22 cellular contexts compared by ENCODE assay signal in genomic region chr16:2614761-2615191, GRCh38.
DNase-seq lines count a peak whose midpoint lies in the region; ATAC-seq and TF ChIP-seq lines count a peak whose summit lies in the region.
"Had no signal": no experiment of that assay in that cellular context is flagged by ENCODE, and none has a peak within 500 bp of the region (broad histone marks: within the 10 kb centered on the region; RNA-seq: fewer than 3 reads in every experiment).

No MANE protein-coding gene starts in this region.

- H4K5ac ChIP-seq in H9 (ENCODE audit: insufficient read length, low read depth, low read length), result no peak overlapping the region

- H3K79me1 ChIP-seq in H9 (ENCODE audit: insufficient read depth, low read depth, low read length, poor library complexity, severe bottlenecking), result peaks cover 3% of the 10 kb centered on the region

- no peaks in the 10 kb centered on the region for H3K27me3 ChIP-seq in RWPE2 (ENCODE audit: insufficient read depth, poor library complexity, severe bottlenecking)
- no peaks in the 10 kb centered on the region for H3K27me3 ChIP-seq in testis
- no peaks in the 10 kb centered on the region for H3K27me3 ChIP-seq in H9 (ENCODE audit: insufficient read depth, low read length)
- H3K27me3 ChIP-seq: BLaER1, Peyer's patch had no signal

- no peak overlapping the region for H3K4ac ChIP-seq in H9 (ENCODE audit: low read depth, low read length)

- no peak overlapping the region for H3K4me3 ChIP-seq in RWPE2 (ENCODE audit: severe bottlenecking)
- no peak overlapping the region for H3K4me3 ChIP-seq in testis
- H3K4me3 ChIP-seq: BLaER1, HAP-1, Peyer's patch had no signal

- H4K20me1 ChIP-seq in H9 (ENCODE audit: control insufficient read depth, insufficient read depth, insufficient read length), result no peaks in the 10 kb centered on the region

- peaks cover 11% of the 10 kb centered on the region for H3K36me3 Mint-ChIP-seq in chondrocyte (ENCODE audit: low read depth)
- H3K36me3 Mint-ChIP-seq in H9 (ENCODE audit: insufficient read depth in 1 of 3, low read depth in 3 of 3), result peaks cover 19 to 27% (median 23%) of the 10 kb centered on the region in 3 experiments

- intact Hi-C loops in testis (cut with DNase I; ENCODE audit: low total_unique reads), result no loop called here

- H3K23me2 ChIP-seq in H9 (ENCODE audit: insufficient read length, low read depth, low read length, poor library complexity, severe bottlenecking), result no peaks in the 10 kb centered on the region

- no peak overlapping the region for H3K14ac ChIP-seq in H9 (ENCODE audit: insufficient read depth, low read length)

- no peak overlapping the region for H2BK12ac ChIP-seq in H9 (ENCODE audit: insufficient read length, low read depth, low read length)

- no peak overlapping the region for H2AK5ac ChIP-seq in H9 (ENCODE audit: insufficient read length, low read length)

- no peak overlapping the region for H3T11ph ChIP-seq in H9 (ENCODE audit: low read length)

- no peak overlapping the region for H2AFZ ChIP-seq in H9 (ENCODE audit: low read length)

- 87% methylated on average over 15 of the region's 15 CpGs; no CpG with 5 or more reads in 1 of the 2 donors for WGBS in testis, 2 donors
- no CpG with 5 or more reads among the region's 15 CpGs for WGBS in H9 (ENCODE audit: extremely low coverage, insufficient read length, low lambda C conversion rate)

- no peak overlapping the region for H3K9ac ChIP-seq in H9 (ENCODE audit: extremely low read depth, insufficient read length, low read length)
- H3K9ac ChIP-seq: BLaER1 had no signal

- H3K27ac Mint-ChIP-seq in chondrocyte (ENCODE audit: unreplicated experiment) (no peak overlapping the region), H9 (no peak overlapping the region)
- H3K27ac Mint-ChIP-seq: CD4-positive, alpha-beta T cell had no signal

- H4K8ac ChIP-seq in H9 (replicated peaks; ENCODE audit: insufficient read length, low read depth, low read length), result no peak overlapping the region

- no peaks in the 10 kb centered on the region; the same call in 1 of the 2 replicates for H3K79me2 ChIP-seq in H9 (ENCODE audit: insufficient read depth, low read length)

- H3K4me1 Mint-ChIP-seq in chondrocyte (ENCODE audit: low read depth) (no peaks in the 10 kb centered on the region), H9 (no peaks in the 10 kb centered on the region)

- H3K27me3 Mint-ChIP-seq in chondrocyte (ENCODE audit: low read depth) (no peaks in the 10 kb centered on the region), H9 (ENCODE audit: low read depth) (no peaks in the 10 kb centered on the region)
- H3K27me3 Mint-ChIP-seq: CD4-positive, alpha-beta T cell had no signal

- DNase-seq in RWPE2 (ENCODE audit: low spot score), result peak; percentile 45
- peak; percentile 75 for DNase-seq in chondrocyte (ENCODE audit: low spot score)
- peak; percentile 60 for DNase-seq in mesenteric fat pad (ENCODE audit: low spot score)
- peak; percentile 10 for DNase-seq in testis
- no peak for DNase-seq in H9
- DNase-seq: COR-L47, DMS79, KBM-7, NCI-H1105, NCI-H146, NCI-H2029 treated with DMSO at 0.1 percent for 48 hours, NCI-H345, NCI-H524, NCI-H774 had no signal

- no peak overlapping the region for H2BK15ac ChIP-seq in H9 (ENCODE audit: low read depth, low read length)

- H3K56ac ChIP-seq in H9 (ENCODE audit: insufficient read length, low read depth, low read length), result no peak overlapping the region

- no peaks in the 10 kb centered on the region for H3K9me3 ChIP-seq in RWPE2 (ENCODE audit: severe bottlenecking)
- no peaks in the 10 kb centered on the region for H3K9me3 ChIP-seq in testis
- no peaks in the 10 kb centered on the region for H3K9me3 ChIP-seq in H9 (ENCODE audit: control insufficient read depth, low read depth, low read length)
- H3K9me3 ChIP-seq: BLaER1, HAP-1, Peyer's patch had no signal

- TF ChIP-seq POLR2A in testis (IDR thresholded peaks at IDR 0.05), result no peak

- H3K4me3 Mint-ChIP-seq in chondrocyte (ENCODE audit: unreplicated experiment) (no peak overlapping the region), H9 (no peak overlapping the region)
- H3K4me3 Mint-ChIP-seq: CD4-positive, alpha-beta T cell had no signal

- H2BK120ac ChIP-seq in H9 (ENCODE audit: low read depth, low read length, poor library complexity, severe bottlenecking), result no peak overlapping the region

- TF ChIP-seq CTCF in RWPE2 (IDR thresholded peaks at IDR 0.05; ENCODE audit: poor library complexity, severe bottlenecking), result no peak
- no peak for TF ChIP-seq CTCF in chondrocyte (IDR thresholded peaks at IDR 0.05)
- TF ChIP-seq CTCF in testis (IDR thresholded peaks at IDR 0.05), result no peak
- TF ChIP-seq CTCF in H9 (conservative IDR thresholded peaks at IDR 0.05), result no peak

- H3K9me3 Mint-ChIP-seq in chondrocyte (ENCODE audit: low read depth), result no peaks in the 10 kb centered on the region
- no peaks in the 10 kb centered on the region for H3K9me3 Mint-ChIP-seq in H9
- H3K9me3 Mint-ChIP-seq: CD4-positive, alpha-beta T cell had no signal

- H2BK20ac ChIP-seq in H9 (ENCODE audit: low read depth, low read length, poor library complexity, severe bottlenecking), result no peak overlapping the region

- no peak overlapping the region for H3K18ac ChIP-seq in H9 (ENCODE audit: insufficient read length, low read depth, low read length)

- H3K4me2 ChIP-seq in H9 (ENCODE audit: insufficient read depth, insufficient read length, low read length), result no peak overlapping the region
- H3K4me2 ChIP-seq: BLaER1 had no signal

- H4K91ac ChIP-seq in H9 (ENCODE audit: insufficient read length, low read depth, low read length), result no peak overlapping the region

- 0 out of 3 replicates have a peak, but pooled peaks have one; percentile 6 for ATAC-seq in RWPE2 (ENCODE audit: low read depth)
- ATAC-seq in HG03378 (IDR thresholded peaks at IDR 0.05; ENCODE audit: unreplicated experiment), result no peak
- no peak for ATAC-seq in GM18868 (IDR thresholded peaks at IDR 0.05; ENCODE audit: unreplicated experiment)
- ATAC-seq: HepG2 had no signal

- H2BK5ac ChIP-seq in H9 (ENCODE audit: insufficient read length, low read length), result no peak overlapping the region

- H3K27ac ChIP-seq in RWPE2 (ENCODE audit: poor library complexity, severe bottlenecking) (no peak overlapping the region), testis (no peak overlapping the region), H9 (ENCODE audit: insufficient read length, low read depth, low read length) (no peak overlapping the region)
- H3K27ac ChIP-seq: BLaER1, HL-60, Peyer's patch had no signal

- no peak overlapping the region for H3K23ac ChIP-seq in H9 (ENCODE audit: insufficient read length, low read depth, low read length)

- H3K4me1 ChIP-seq in RWPE2 (ENCODE audit: insufficient read depth, poor library complexity, severe bottlenecking), result no peaks in the 10 kb centered on the region
- no peaks in the 10 kb centered on the region for H3K4me1 ChIP-seq in testis
- H3K4me1 ChIP-seq in H9 (ENCODE audit: insufficient read depth, low read length), result no peaks in the 10 kb centered on the region
- H3K4me1 ChIP-seq: BLaER1, HAP-1, Peyer's patch had no signal

- peaks cover 10% of the 10 kb centered on the region for H3K36me3 ChIP-seq in RWPE2 (ENCODE audit: low read depth)
- no peaks in the 10 kb centered on the region for H3K36me3 ChIP-seq in testis (ENCODE audit: low read depth, missing control alignments)
